Comparison of ENCODE assay signal across 12 cellular contexts in genomic region chr12:112936927-112937326, GRCh38. TPM values are rescaled to one million over a fixed set of nuclear protein-coding genes. Genes with fewer than 3 reads are reported as not detected.
A peak's percentile ranks its signal among the peaks of the same experiment; 100 is the strongest.
DNase-seq lines count a peak whose midpoint lies in the region; ATAC-seq and TF ChIP-seq lines count a peak whose summit lies in the region.
"Had no signal": no experiment of that assay in that cellular context is flagged by ENCODE, and none has a peak within 500 bp of the region (broad histone marks: within the 10 kb centered on the region; RNA-seq: fewer than 3 reads in every experiment).

No MANE protein-coding gene starts in this region.

- H2BK15ac ChIP-seq in IMR-90 (ENCODE audit: low read depth, low read length), result no peak overlapping the region

- H3K4me3 Mint-ChIP-seq in CD4-positive, alpha-beta T cell, result peak overlapping the region; percentile 93
- H3K4me3 Mint-ChIP-seq in naive B cell, result peak overlapping the region in 6 of 8 donors; percentile 1 to 88 (median 64)

- CTCF ChIA-PET in CD4-positive, alpha-beta T cell (lab: Charles Lee), result no interaction called here
- CTCF ChIA-PET in IMR-90 (lab: Yijun Ruan, JAX), result no interaction called here

- no peak overlapping the region for H2BK20ac ChIP-seq in IMR-90 (ENCODE audit: low read depth, low read length)

- no peak for ATAC-seq in CD4-positive, alpha-beta T cell (ENCODE audit: poor library complexity)
- ATAC-seq in IMR-90 (ENCODE audit: low read depth) (no peak), naive B cell (ENCODE audit: low read depth in 2 of 2) (no peak), HG03045 (IDR thresholded peaks at IDR 0.05; ENCODE audit: unreplicated experiment) (no peak), HG02623 (IDR thresholded peaks at IDR 0.05; ENCODE audit: unreplicated experiment) (no peak), HG03354 (IDR thresholded peaks at IDR 0.05; ENCODE audit: poor library complexity, severe bottlenecking, unreplicated experiment) (no peak)
- ATAC-seq: left lobe of liver had no signal

- H3K79me1 ChIP-seq in IMR-90 (ENCODE audit: low read depth in 1 of 2, low read length in 2 of 2), result peaks cover 0 to 7% of the 10 kb centered on the region in 2 experiments; a peak in 1 of 4 replicates

- POLR2A ChIA-PET in CD4-positive, alpha-beta T cell (lab: Charles Lee), result interaction anchor here (1.0 to 2.1 kb wide), 3 partner anchors 12 to 42 kb away, joined by 3 to 50 read pairs (median 18); partner anchors contain the start of genes OAS1 and OAS2
- POLR2A ChIA-PET in IMR-90 (lab: Charles Lee; ENCODE audit: unreplicated experiment), result no interaction called here

- no peak overlapping the region for H3K4me3 ChIP-seq in IMR-90 (ENCODE audit: insufficient read depth, low read depth, low read length)

- H3K27me3 Mint-ChIP-seq in CD4-positive, alpha-beta T cell, result no peaks in the 10 kb centered on the region
- H3K27me3 Mint-ChIP-seq in naive B cell, result no peaks in the 10 kb centered on the region

- no peaks in the 10 kb centered on the region for H4K20me1 ChIP-seq in IMR-90 (ENCODE audit: insufficient read depth, low read length)

- peaks cover 8% of the 10 kb centered on the region for H3K9me3 Mint-ChIP-seq in CD4-positive, alpha-beta T cell
- no peaks in the 10 kb centered on the region for H3K9me3 Mint-ChIP-seq in naive B cell

- H3K36me3 ChIP-seq in IMR-90 (ENCODE audit: control insufficient read depth, insufficient read depth, low read length), result no peaks in the 10 kb centered on the region

- no peak for TF ChIP-seq CTCF in CD4-positive, alpha-beta T cell (IDR thresholded peaks at IDR 0.05)
- no peak for TF ChIP-seq CTCF in IMR-90 (conservative IDR thresholded peaks at IDR 0.05; ENCODE audit: low read depth, low read length)

- no peak overlapping the region for H4K8ac ChIP-seq in IMR-90 (ENCODE audit: low read depth in 2 of 2, low read length in 2 of 2)

- no peak for TF ChIP-seq RAD21 in IMR-90 (IDR thresholded peaks at IDR 0.05; ENCODE audit: low read length)

- intact Hi-C loops in CD4-positive, alpha-beta T cell (cut with DNase I, micrococcal nuclease), result loop anchor here in 1 of 2 experiments (5.0 kb wide), 2 partner anchors 35 to 40 kb away; partner anchors contain the start of gene OAS2
- intact Hi-C loops in IMR-90 (cut with micrococcal nuclease), result no loop called here

- DNase-seq in CD4-positive, alpha-beta T cell, result no peak
- DNase-seq in IMR-90, result no peak
- peak; percentile 37 for DNase-seq in amniotic epithelial cell (ENCODE audit: low read depth)
- no peak for DNase-seq in naive B cell
- DNase-seq: activated gamma-delta T cell treated with Interleukin-2 at 50 U/mL for 16 hours, COR-L47, cortex of kidney, NCI-H1048 had no signal

- H4K91ac ChIP-seq in IMR-90 (ENCODE audit: insufficient read depth, low read depth, low read length), result no peak overlapping the region

- no peak overlapping the region for H3K4me2 ChIP-seq in IMR-90 (ENCODE audit: low read depth, low read length)

- in situ Hi-C loops in IMR-90 (cut with MboI; ENCODE audit: low sequenced_read_pairs), result no loop called here

- no peaks in the 10 kb centered on the region for H3K27me3 ChIP-seq in CD4-positive, alpha-beta T cell (ENCODE audit: control insufficient read depth, insufficient read depth, low read length)
- H3K27me3 ChIP-seq in IMR-90 (ENCODE audit: control insufficient read depth, insufficient read depth, low read length), result no peaks in the 10 kb centered on the region

- no peak overlapping the region for H3K56ac ChIP-seq in IMR-90 (ENCODE audit: extremely low read depth, insufficient read depth, low read length)

- no CpG with 5 or more reads among the region's 2 CpGs for WGBS in IMR-90 (ENCODE audit: extremely low coverage in 2 of 2, insufficient read length in 1 of 2), 2 experiments

- H3K18ac ChIP-seq in IMR-90 (ENCODE audit: low read depth, low read length), result no peak overlapping the region

- dilution Hi-C loops in IMR-90 (cut with HindIII; ENCODE audit: low sequenced_read_pairs, unreplicated experiment), result no loop called here

- H2AK9ac ChIP-seq in IMR-90 (replicated peaks; ENCODE audit: low read depth, low read length, poor library complexity), result no peak overlapping the region

- TF ChIP-seq POLR2A in IMR-90 (IDR thresholded peaks at IDR 0.05; ENCODE audit: low read depth, low read length), result no peak

- H4K5ac ChIP-seq in IMR-90 (ENCODE audit: low read depth, low read length), result no peak overlapping the region

- H3K36me3 Mint-ChIP-seq in CD4-positive, alpha-beta T cell (ENCODE audit: low read depth), result peaks cover 13% of the 10 kb centered on the region
- no peaks in the 10 kb centered on the region for H3K36me3 Mint-ChIP-seq in naive B cell

- peak overlapping the region; percentile 1 for H3K27ac ChIP-seq in CD4-positive, alpha-beta T cell (ENCODE audit: low read depth, low read length)
- H3K27ac ChIP-seq in IMR-90 (ENCODE audit: insufficient read depth, low read length), result no peak overlapping the region

- H3K9me1 ChIP-seq in IMR-90 (ENCODE audit: insufficient read depth, low read length), result no peaks in the 10 kb centered on the region

- H3K27ac Mint-ChIP-seq in CD4-positive, alpha-beta T cell, result peak overlapping the region; percentile 84
- peak overlapping the region in 2 of 6 donors; percentile 44 to 46 for H3K27ac Mint-ChIP-seq in naive B cell

- H3K4ac ChIP-seq in IMR-90 (ENCODE audit: low read depth, low read length), result no peak overlapping the region

- H2AFZ ChIP-seq in IMR-90 (replicated peaks; ENCODE audit: low read length, poor library complexity), result peak overlapping the region; percentile 48

- no peak overlapping the region for H3K14ac ChIP-seq in IMR-90 (replicated peaks; ENCODE audit: low read depth, low read length)

- H3K9me3 ChIP-seq in CD4-positive, alpha-beta T cell (ENCODE audit: control insufficient read depth, low read length), result no peaks in the 10 kb centered on the region
- no peaks in the 10 kb centered on the region for H3K9me3 ChIP-seq in IMR-90 (ENCODE audit: control insufficient read depth, insufficient read depth, low read length)

- H3K4me1 Mint-ChIP-seq in CD4-positive, alpha-beta T cell (ENCODE audit: low read depth), result peaks cover 31% of the 10 kb centered on the region
- peaks cover 24 to 33% (median 31%) of the 10 kb centered on the region in 3 donors for H3K4me1 Mint-ChIP-seq in naive B cell

- peaks cover 2% of the 10 kb centered on the region for H3K4me1 ChIP-seq in IMR-90 (ENCODE audit: control insufficient read depth, insufficient read depth, low read length)

- no peak overlapping the region for H2BK120ac ChIP-seq in IMR-90 (ENCODE audit: low read depth, low read length)

- no peak overlapping the region for H2AK5ac ChIP-seq in IMR-90 (ENCODE audit: low read depth, low read length)

- no TSS peak for BruUV-seq in IMR-90 (replicated peaks; lab: Mats Ljungman, UMichigan)

- H3K9ac ChIP-seq in IMR-90 (ENCODE audit: low read depth, low read length), result no peak overlapping the region

- H2BK5ac ChIP-seq in IMR-90 (ENCODE audit: low read depth, low read length, poor library complexity, severe bottlenecking), result no peak overlapping the region

- no peak overlapping the region for H3K23ac ChIP-seq in IMR-90 (ENCODE audit: low read depth, low read length)

TF ChIP-seq in IMR-90, 13 proteins besides CTCF, POLR2A, EP300 and RAD21:
- no peak for TF ChIP-seq CEBPB (IDR thresholded peaks at IDR 0.05; ENCODE audit: low read depth, low read length)
- TF ChIP-seq MAFK (IDR thresholded peaks at IDR 0.05; ENCODE audit: low read depth, low read length), result no peak

RNA-seq across cellular contexts. Expression of gene OAS3, which starts 1.3 kb away (rescaled TPM):
- 10 to 100 TPM; 13.9 to 14.5 TPM for total RNA-seq in CD4-positive, alpha-beta T cell
- total RNA-seq in IMR-90 (2012; rRNA removed), result 4.1 and 4.4 TPM in 2 replicates
- polyA plus RNA-seq in IMR-90 (2012; rRNA removed) (6.9 and 7.8 TPM in 2 replicates), naive B cell (ENCODE audit: low read depth in 6 of 6) (1 to 10 TPM; 2.9 to 8.6 (median 6.9) TPM)
- polyA plus RNA-seq in IMR-90 (2012; cell fraction: cytosol; rRNA removed), result 3.8 and 4.8 TPM in 2 replicates
- 8.1 and 9.3 TPM in 2 replicates for polyA plus RNA-seq in IMR-90 (2012; cell fraction: nucleus; rRNA removed; ENCODE audit: low replicate concordance)

RNA-seq across cellular contexts. Expression of gene OAS1, which starts 30.2 kb away (rescaled TPM):
- total RNA-seq in CD4-positive, alpha-beta T cell, result 1 to 10 TPM; 2.6 to 3.4 TPM
- total RNA-seq in IMR-90 (2012; rRNA removed), result not detected in 2 replicates
- polyA plus RNA-seq in IMR-90 (2012; rRNA removed), result not detected in 2 replicates
- polyA plus RNA-seq in IMR-90 (2012; cell fraction: cytosol; rRNA removed), result 0.11 TPM in 1 of 2 replicates, not detected in the other
- 0.03 TPM in 1 of 2 replicates, not detected in the other for polyA plus RNA-seq in IMR-90 (2012; cell fraction: nucleus; rRNA removed; ENCODE audit: low replicate concordance)
- polyA plus RNA-seq in naive B cell (ENCODE audit: low read depth in 6 of 6), result 100 to 1,000 TPM in 1 of 6 donors, 10 to 100 TPM in 5; 57.4 to 112 (median 74.5) TPM

RNA-seq across cellular contexts. Expression of gene OAS2, which starts 41.4 kb away (rescaled TPM):
- 10 to 100 TPM; 15.0 to 16.2 TPM for total RNA-seq in CD4-positive, alpha-beta T cell
- under 0.01 TPM in 1 of 2 replicates, not detected in the other for total RNA-seq in IMR-90 (2012; rRNA removed)
- polyA plus RNA-seq in IMR-90 (2012; rRNA removed) (not detected in 2 replicates), naive B cell (ENCODE audit: low read depth in 6 of 6) (10 to 100 TPM; 15.4 to 56.4 (median 37.2) TPM)
- not detected in 2 replicates for polyA plus RNA-seq in IMR-90 (2012; cell fraction: cytosol; rRNA removed)
- 0.07 TPM in 1 of 2 replicates, not detected in the other for polyA plus RNA-seq in IMR-90 (2012; cell fraction: nucleus; rRNA removed; ENCODE audit: low replicate concordance)

Comparison
In these comparisons a context has a peak if more than half of its experiments do, and no peak if none do; other contexts are left out.
1. RNA of gene OAS2, which starts 41.4 kb away (total RNA-seq): 15.0 to 16.2 TPM in CD4-positive, alpha-beta T cell; under 0.01 TPM in IMR-90; every median in the first group is over 10 times any median in the second.